ENCODE assay signal across 29 cellular contexts in genomic region chr6:39678914-39679313, GRCh38. TPM values are rescaled to one million over a fixed set of nuclear protein-coding genes. Genes with fewer than 3 reads are reported as not detected.
"Had no signal": no experiment of that assay in that cellular context is flagged by ENCODE, and none has a peak within 500 bp of the region (broad histone marks: within the 10 kb centered on the region; RNA-seq: fewer than 3 reads in every experiment).

No MANE protein-coding gene starts in this region.

- H3K27ac ChIP-seq: adrenal gland, brain microvascular endothelial cell, colonic mucosa, esophagus muscularis mucosa, gastroesophageal sphincter, heart right ventricle had no signal

- DNase-seq: activated CD4-positive, alpha-beta memory T cell treated with anti-CD3 and anti-CD28 coated beads for 36 hours; activated CD4-positive, alpha-beta T cell treated with anti-CD3 and anti-CD28 coated beads for 36 hours; activated CD4-positive, alpha-beta T cell treated with anti-CD3 and anti-CD28 coated beads, Interleukin-2, amount 10 ng/mL, durations not matched to agents 24 days and 14 days; activated CD4-positive, CD25-positive, alpha-beta regulatory T cell; activated CD4-positive, CD25-positive, alpha-beta regulatory T cell treated with anti-CD3 and anti-CD28 coated beads, Interleukin-2, amount 50 U/mL, for 72 hours; activated CD8-positive, alpha-beta memory T cell treated with anti-CD3 and anti-CD28 coated beads, Interleukin-2, amount 10 ng/mL, durations not matched to agents 7 days and 5 days; activated CD8-positive, alpha-beta memory T cell treated with anti-CD3 and anti-CD28 coated beads, Interleukin-2, amount 50 U/mL, for 4 hours; activated CD8-positive, alpha-beta T cell treated with anti-CD3 and anti-CD28 coated beads, Interleukin-2, amount 10 ng/mL, durations not matched to agents 7 days and 5 days; activated effector memory CD4-positive, alpha-beta T cell treated with anti-CD3 and anti-CD28 coated beads, Interleukin-2, amount 50 U/mL, for 16 hours; activated naive CD4-positive, alpha-beta T cell treated with anti-CD3 and anti-CD28 coated beads for 36 hours; activated naive CD8-positive, alpha-beta T cell treated with anti-CD3 and anti-CD28 coated beads for 36 hours; activated naive CD8-positive, alpha-beta T cell treated with anti-CD3 and anti-CD28 coated beads, Interleukin-2, amount 50 U/mL, for 24 hours; activated T-cell treated with anti-CD3 and anti-CD28 coated beads, Interleukin-2, amount 50 U/mL, for 1 hour; activated T-cell treated with anti-CD3 and anti-CD28 coated beads, Interleukin-2, amount 50 U/mL, for 48 hours; adrenal gland; amygdala; brain microvascular endothelial cell; central memory CD4-positive, alpha-beta T cell; cerebellar nuclear complex; colonic mucosa; effector memory CD4-positive, alpha-beta T cell; endodermal cell; erythroblast; foreskin melanocyte; heart right ventricle; T-helper 2 cell had no signal

- ATAC-seq: activated CD4-positive, alpha-beta T cell treated with anti-CD3 and anti-CD28 coated beads for 36 hours; activated CD8-positive, alpha-beta memory T cell treated with anti-CD3 and anti-CD28 coated beads, Interleukin-2, amount 10 ng/mL, durations not matched to agents 7 days and 5 days; activated CD8-positive, alpha-beta T cell treated with anti-CD3 and anti-CD28 coated beads, Interleukin-2, amount 10 ng/mL, durations not matched to agents 7 days and 5 days; activated naive CD8-positive, alpha-beta T cell treated with anti-CD3 and anti-CD28 coated beads, Interleukin-2, amount 50 U/mL, for 24 hours; gastroesophageal sphincter; heart right ventricle had no signal

- H3K4me3 ChIP-seq: adrenal gland, colonic mucosa, esophagus muscularis mucosa, gastroesophageal sphincter, heart right ventricle had no signal

- H3K4me1 ChIP-seq: adrenal gland, colonic mucosa, gastroesophageal sphincter, heart right ventricle had no signal

- H3K9me3 ChIP-seq: adrenal gland, colonic mucosa, esophagus muscularis mucosa had no signal

- H3K36me3 ChIP-seq: adrenal gland, brain microvascular endothelial cell, colonic mucosa, esophagus muscularis mucosa, gastroesophageal sphincter, heart right ventricle had no signal

- H3K27me3 ChIP-seq: adrenal gland, brain microvascular endothelial cell, colonic mucosa, esophagus muscularis mucosa, gastroesophageal sphincter, heart right ventricle had no signal

RNA-seq across cellular contexts. Expression of gene KIF6, which starts 46.3 kb away (rescaled TPM):
- total RNA-seq: activated CD8-positive, alpha-beta memory T cell treated with anti-CD3 and anti-CD28 coated beads, Interleukin-2, amount 10 ng/mL, durations not matched to agents 7 days and 5 days; activated CD8-positive, alpha-beta T cell treated with anti-CD3 and anti-CD28 coated beads, Interleukin-2, amount 10 ng/mL, durations not matched to agents 7 days and 5 days; bronchial epithelial cell had no signal
